ENCODE assay signal across 8 cellular contexts in genomic region chr17:7011415-7011814, GRCh38. TPM values are rescaled to one million over a fixed set of nuclear protein-coding genes. Genes with fewer than 3 reads are reported as not detected.
DNase-seq lines count a peak whose midpoint lies in the region; ATAC-seq and TF ChIP-seq lines count a peak whose summit lies in the region.

No MANE protein-coding gene starts in this region.

- H3K4me3 ChIP-seq in right atrium auricular region (peak overlapping the region; percentile 72 to 95), mammary epithelial cell (replicated peaks in 1 of 3; ENCODE audit: insufficient read depth in 1 of 3, low read depth in 2 of 3, low read length in 3 of 3) (peak overlapping the region; percentile 80 to 95 (median 81)), mononuclear cell (ENCODE audit: low read length) (peak overlapping the region; percentile 75), vagina (peak overlapping the region; percentile 68 to 85)

- DNase-seq in right atrium auricular region (ENCODE audit: low spot score) (no peak), left cardiac atrium (no peak), mammary epithelial cell (no peak), vagina (ENCODE audit: extremely low spot score in 2 of 2) (no peak), NCI-H69 (lab: John Stamatoyannopoulos, UW) (no peak)

- TF ChIP-seq POLR2A in vagina (IDR thresholded peaks at IDR 0.05), result no peak

- H3K4me2 ChIP-seq in mammary epithelial cell (ENCODE audit: insufficient read depth, low read depth, low read length), result peak overlapping the region; percentile 95

- CTCF ChIA-PET in mammary epithelial cell (lab: Charles Lee; ENCODE audit: low non-redundant PET), result no interaction called here

- peaks cover 70% of the 10 kb centered on the region for H3K79me2 ChIP-seq in mammary epithelial cell (ENCODE audit: insufficient read depth, low read length)

- H3K9me3 ChIP-seq in right atrium auricular region (no peaks in the 10 kb centered on the region), mammary epithelial cell (replicated peaks; ENCODE audit: insufficient read depth, low read length) (no peaks in the 10 kb centered on the region), mononuclear cell (ENCODE audit: low read depth, low read length) (no peaks in the 10 kb centered on the region), vagina (no peaks in the 10 kb centered on the region)

- WGBS in mammary epithelial cell (ENCODE audit: low coverage, missing lambda C conversion rate), result 52% methylated on average over 14 of the region's 14 CpGs

- H4K20me1 ChIP-seq in mammary epithelial cell (ENCODE audit: insufficient read depth, low read length), result no peaks in the 10 kb centered on the region

- BruUV-seq in mammary epithelial cell (replicated peaks; lab: Mats Ljungman, UMichigan), result no TSS peak

- TF ChIP-seq CTCF in right atrium auricular region (IDR thresholded peaks at IDR 0.05), result no peak
- TF ChIP-seq CTCF in mammary epithelial cell (conservative IDR thresholded peaks at IDR 0.05 in 1 of 2, IDR thresholded peaks at IDR 0.05 in 1 of 2; ENCODE audit: extremely low read depth in 1 of 2, insufficient read depth in 1 of 2, low read depth in 1 of 2, low read length in 2 of 2), result no peak
- no peak for TF ChIP-seq CTCF in vagina (IDR thresholded peaks at IDR 0.05)

- intact Hi-C loops in left cardiac atrium (cut with DNase I) (no loop called here), mammary epithelial cell (cut with micrococcal nuclease) (loop anchor here (10.0 kb wide), 1 partner anchor 537 kb away; no protein-coding TSS in a partner anchor), vagina (cut with DNase I) (no loop called here)

- H3K4me1 ChIP-seq in right atrium auricular region, result peaks cover 0 to 51% of the 10 kb centered on the region in 2 donors
- H3K4me1 ChIP-seq in mammary epithelial cell (ENCODE audit: insufficient read depth, low read length), result peaks cover 24% of the 10 kb centered on the region
- H3K4me1 ChIP-seq in mononuclear cell (ENCODE audit: insufficient read depth, low read length), result peaks cover 50% of the 10 kb centered on the region
- peaks cover 50% of the 10 kb centered on the region for H3K4me1 ChIP-seq in vagina

- H3K36me3 ChIP-seq in right atrium auricular region (peaks cover 1% of the 10 kb centered on the region), mammary epithelial cell (ENCODE audit: insufficient read depth, low read length) (peaks cover 5% of the 10 kb centered on the region), vagina (no peaks in the 10 kb centered on the region)

- peak overlapping the region; percentile 93 to 97 for H3K27ac ChIP-seq in right atrium auricular region
- H3K27ac ChIP-seq in mammary epithelial cell (ENCODE audit: insufficient read depth, low read depth, low read length), result peak overlapping the region; percentile 93
- peak overlapping the region; percentile 96 for H3K27ac ChIP-seq in vagina

- no peak overlapping the region for H2AFZ ChIP-seq in mammary epithelial cell (ENCODE audit: low read depth, low read length)

- peak overlapping the region; percentile 93 for H3K9ac ChIP-seq in mammary epithelial cell (ENCODE audit: insufficient read depth, low read length)

- ATAC-seq in left cardiac atrium (no peak), HG03439 (IDR thresholded peaks at IDR 0.05; ENCODE audit: unreplicated experiment) (no peak), GM21825 (IDR thresholded peaks at IDR 0.05; ENCODE audit: unreplicated experiment) (no peak)

- H3K27me3 ChIP-seq in right atrium auricular region, result no peaks in the 10 kb centered on the region
- H3K27me3 ChIP-seq in mammary epithelial cell (ENCODE audit: insufficient read depth, low read length), result no peaks in the 10 kb centered on the region
- no peaks in the 10 kb centered on the region for H3K27me3 ChIP-seq in mononuclear cell (ENCODE audit: insufficient read depth, low read length)
- H3K27me3 ChIP-seq in vagina, result no peaks in the 10 kb centered on the region

- dilution Hi-C loops in mammary epithelial cell (cut with HindIII; ENCODE audit: low sequenced_read_pairs), result no loop called here

- in situ Hi-C loops in mammary epithelial cell (cut with MboI; ENCODE audit: low sequenced_read_pairs in 2 of 2), result loop anchor here (5.0 to 25.0 kb wide), 5 partner anchors 99 to 549 kb away; no protein-coding TSS in a partner anchor

RNA-seq across cellular contexts. Expression of gene RNASEK, which starts 1.0 kb away (rescaled TPM):
- total RNA-seq in right atrium auricular region (100 to 1,000 TPM; 231 to 334 TPM), left cardiac atrium (100 to 1,000 TPM; 174 to 198 TPM), mammary epithelial cell (100 to 1,000 TPM in 1 of 2 donors, 10 to 100 TPM in 1; 46.0 to 180 TPM), mononuclear cell (76.8 TPM), vagina (155 TPM)
- 187 TPM for polyA plus RNA-seq in mammary epithelial cell
- polyA minus RNA-seq in mammary epithelial cell, result 404 TPM

RNA-seq across cellular contexts. Expression of gene BCL6B, which starts 11.4 kb away (rescaled TPM):
- 1 to 10 TPM; 6.1 to 9.2 TPM for total RNA-seq in right atrium auricular region
- 10 to 100 TPM; 14.1 to 19.8 TPM for total RNA-seq in left cardiac atrium
- not detected for total RNA-seq in mammary epithelial cell
- not detected for polyA plus RNA-seq in mammary epithelial cell
- not detected for polyA minus RNA-seq in mammary epithelial cell
- not detected for total RNA-seq in mononuclear cell
- total RNA-seq in vagina, result 10.1 TPM

RNA-seq across cellular contexts. Expression of gene ALOX12, which starts 15.6 kb away (rescaled TPM):
- total RNA-seq in right atrium auricular region (under 1 TPM in 1 of 2 donors, not detected in 1; 0.47 TPM), left cardiac atrium (under 1 TPM in 1 of 2 donors, not detected in 1; 0.21 TPM), mammary epithelial cell (not detected), mononuclear cell (4.4 TPM), vagina (16.0 TPM)
- 0.53 TPM for polyA plus RNA-seq in mammary epithelial cell
- polyA minus RNA-seq in mammary epithelial cell, result 3.7 TPM

RNA-seq across cellular contexts. Expression of gene SLC16A13, which starts 24.4 kb away (rescaled TPM):
- total RNA-seq in right atrium auricular region, result under 1 TPM; 0.70 to 0.71 TPM
- 1 to 10 TPM; 1.2 to 1.8 TPM for total RNA-seq in left cardiac atrium
- total RNA-seq in mammary epithelial cell, result 10 to 100 TPM in 1 of 2 donors, 1 to 10 TPM in 1; 2.7 to 11.9 TPM
- 10.1 TPM for polyA plus RNA-seq in mammary epithelial cell
- polyA minus RNA-seq in mammary epithelial cell, result 12.4 TPM
- total RNA-seq in mononuclear cell, result 0.42 TPM
- 2.0 TPM for total RNA-seq in vagina

RNA-seq across cellular contexts. Expression of gene SLC16A11, which starts 32.5 kb away (rescaled TPM):
- total RNA-seq in right atrium auricular region (1 to 10 TPM; 1.9 to 3.4 TPM), left cardiac atrium (1 to 10 TPM; 2.5 to 3.5 TPM), mammary epithelial cell (not detected), mononuclear cell (0.63 TPM), vagina (not detected)
- polyA plus RNA-seq in mammary epithelial cell, result not detected
- not detected for polyA minus RNA-seq in mammary epithelial cell
